In genomic region chr1:200896571-200897187, GRCh38 we compare ENCODE assay signal across 12 cellular contexts. TPM values are rescaled to one million over a fixed set of nuclear protein-coding genes. Genes with fewer than 3 reads are reported as not detected.
DNase-seq lines count a peak whose midpoint lies in the region; ATAC-seq, FAIRE-seq and TF ChIP-seq lines count a peak whose summit lies in the region.
"Had no signal": no experiment of that assay in that cellular context is flagged by ENCODE, and none has a peak within 500 bp of the region (broad histone marks: within the 10 kb centered on the region; RNA-seq: fewer than 3 reads in every experiment).

No MANE protein-coding gene starts in this region.

- H3K27me3 Mint-ChIP-seq in glutamatergic neuron (ENCODE audit: unreplicated experiment): no peaks in the 10 kb centered on the region

- TF ChIP-seq POLR2A in HepG2 (IDR thresholded peaks at IDR 0.05; ENCODE audit: insufficient read depth in 1 of 2, low read depth in 2 of 2, low read length in 2 of 2): peak in 1 of 2 experiments; percentile 62; a peak in 2 of 4 replicates
- TF ChIP-seq POLR2A in vagina (IDR thresholded peaks at IDR 0.05): no peak

- POLR2A ChIA-PET in HepG2 (lab: Yijun Ruan, JAX): interaction anchor here (0.6 to 4.6 kb wide), 14 partner anchors 9 to 595 kb away, joined by 3 to 129 read pairs (median 4); partner anchors contain the start of gene DDX59

- DNase-seq in Right ventricle myocardium superior (no peak), Right ventricle myocardium inferior (ENCODE audit: missing footprints) (no peak), amniotic epithelial cell (ENCODE audit: low read depth) (peak; percentile 84), HepG2 (ENCODE audit: low spot score) (peak; percentile 93), vagina (ENCODE audit: extremely low spot score in 2 of 2) (no peak), glutamatergic neuron (no peak), NCI-H526 treated with DMSO at 0.1 percent for 48 hours (lab: John Stamatoyannopoulos, UW) (no peak)
- DNase-seq: NCI-H1694; stimulated activated naive B cell treated with anti-CD40 and anti-IgM and Interleukin-4, amounts not matched to agents 10 μg/mL and 1 μg/mL and 100 μg/mL, for 72 hours had no signal

- CTCF ChIA-PET in HepG2 (lab: Yijun Ruan, JAX; ENCODE audit: low intra/inter-chr PET ratio, low total read pairs): no interaction called here

- no peak overlapping the region for H2AFZ ChIP-seq in HepG2 (ENCODE audit: low read length)

- H3K36me3 ChIP-seq in HepG2 (replicated peaks in 1 of 2; ENCODE audit: control insufficient read depth in 1 of 2, insufficient read depth in 2 of 2, low read length in 2 of 2) (peaks cover 6 to 16% of the 10 kb centered on the region in 2 experiments; a peak in 4 of 5 replicates), vagina (no peaks in the 10 kb centered on the region)

- in situ Hi-C loops in HepG2 (cut with HindIII; ENCODE audit: extremely low pct_ligation_motif_present, low pct_unique_long_range_greater_than_20kb): no loop called here

- no peaks in the 10 kb centered on the region for H4K20me1 ChIP-seq in HepG2 (ENCODE audit: insufficient read depth, low read length)

- H3K4me1 ChIP-seq in HepG2 (ENCODE audit: insufficient read depth, low read length) (peaks cover 87% of the 10 kb centered on the region), vagina (peaks cover 28% of the 10 kb centered on the region)

- H3K79me2 ChIP-seq in HepG2 (ENCODE audit: insufficient read depth, low read length): peaks cover 19% of the 10 kb centered on the region

- H3K9me3 ChIP-seq in HepG2 (ENCODE audit: low read length): no peaks in the 10 kb centered on the region
- H3K9me3 ChIP-seq in vagina: no peaks in the 10 kb centered on the region

- intact Hi-C loops in Right ventricle myocardium superior (cut with DNase I) (no loop called here), Right ventricle myocardium inferior (cut with DNase I) (no loop called here), HepG2 (cut with micrococcal nuclease; ENCODE audit: unreplicated experiment) (loop anchor here (10.0 kb wide), 1 partner anchor 218 kb away; the partner anchor contains the start of gene CACNA1S), vagina (cut with DNase I) (no loop called here)

- no peak overlapping the region for H3K4me3 Mint-ChIP-seq in glutamatergic neuron (ENCODE audit: unreplicated experiment)
- H3K4me3 Mint-ChIP-seq: activated naive CD4-positive, alpha-beta T cell treated with anti-CD3 and anti-CD28 coated beads, Interleukin-2, amount 50 U/mL, for 24 hours; stimulated activated naive B cell treated with anti-CD40 and anti-IgM and Interleukin-4, amounts not matched to agents 10 μg/mL and 1 μg/mL and 100 μg/mL, for 72 hours had no signal

- no peaks in the 10 kb centered on the region for H3K36me3 Mint-ChIP-seq in glutamatergic neuron (ENCODE audit: unreplicated experiment)
- H3K36me3 Mint-ChIP-seq: activated naive CD4-positive, alpha-beta T cell treated with anti-CD3 and anti-CD28 coated beads, Interleukin-2, amount 50 U/mL, for 24 hours; stimulated activated naive B cell treated with anti-CD40 and anti-IgM and Interleukin-4, amounts not matched to agents 10 μg/mL and 1 μg/mL and 100 μg/mL, for 72 hours had no signal

- H3K9me3 Mint-ChIP-seq in glutamatergic neuron (ENCODE audit: unreplicated experiment): peaks cover 4% of the 10 kb centered on the region
- H3K9me3 Mint-ChIP-seq: activated naive CD4-positive, alpha-beta T cell treated with anti-CD3 and anti-CD28 coated beads, Interleukin-2, amount 50 U/mL, for 24 hours; stimulated activated naive B cell treated with anti-CD40 and anti-IgM and Interleukin-4, amounts not matched to agents 10 μg/mL and 1 μg/mL and 100 μg/mL, for 72 hours had no signal

- H3K4me2 ChIP-seq in HepG2 (ENCODE audit: low read depth, low read length): peak overlapping the region; percentile 87

- BruUV-seq in HepG2 (replicated peaks; lab: Mats Ljungman, UMichigan): no TSS peak

- peak overlapping the region; percentile 48 for H3K9ac ChIP-seq in HepG2 (ENCODE audit: insufficient read depth, low read depth, low read length)

- peak overlapping the region; percentile 79 for H3K27ac ChIP-seq in HepG2 (ENCODE audit: extremely low read length, insufficient read depth, low read length)
- peak overlapping the region; percentile 72 for H3K27ac ChIP-seq in vagina

- TF ChIP-seq RAD21 in HepG2 (CRISPR knock-in tag; IDR thresholded peaks at IDR 0.05): no peak

- H3K4me1 Mint-ChIP-seq in glutamatergic neuron (ENCODE audit: low read depth, unreplicated experiment): peaks cover 14% of the 10 kb centered on the region

- peak; percentile 27 for ATAC-seq in Right ventricle myocardium superior (ENCODE audit: poor library complexity)
- no peak for ATAC-seq in Right ventricle myocardium inferior
- peak; percentile 46 for ATAC-seq in HepG2
- no peak for ATAC-seq in HG02981 (IDR thresholded peaks at IDR 0.05; ENCODE audit: unreplicated experiment)

- TF ChIP-seq CTCF in HepG2 (CRISPR knock-in tag; IDR thresholded peaks at IDR 0.05) (no peak), vagina (IDR thresholded peaks at IDR 0.05) (no peak), glutamatergic neuron (IDR thresholded peaks at IDR 0.05; ENCODE audit: partially characterized antibody, unreplicated experiment) (no peak)

- TF ChIP-seq EP300 in HepG2 (IDR thresholded peaks at IDR 0.05; ENCODE audit: low read depth in 2 of 2, low read length in 2 of 2): peak; percentile 57 to 85; a peak in 3 of 4 replicates
- peak; percentile 91; the same call in 1 of the 2 replicates for TF ChIP-seq EP300 in HepG2 (CRISPR knock-in tag; IDR thresholded peaks at IDR 0.05; ENCODE audit: borderline replicate concordance)

- H3K27ac Mint-ChIP-seq in glutamatergic neuron (ENCODE audit: unreplicated experiment): no peak overlapping the region
- H3K27ac Mint-ChIP-seq: activated naive CD4-positive, alpha-beta T cell treated with anti-CD3 and anti-CD28 coated beads, Interleukin-2, amount 50 U/mL, for 24 hours; stimulated activated naive B cell treated with anti-CD40 and anti-IgM and Interleukin-4, amounts not matched to agents 10 μg/mL and 1 μg/mL and 100 μg/mL, for 72 hours had no signal

- H3K27me3 ChIP-seq in HepG2 (ENCODE audit: control insufficient read depth in 1 of 2, insufficient read depth in 2 of 2, low read length in 2 of 2) (no peaks in the 10 kb centered on the region), vagina (no peaks in the 10 kb centered on the region)

- H3K4me3 ChIP-seq in HepG2 (replicated peaks in 1 of 3; ENCODE audit: insufficient read depth in 1 of 3, low read depth in 2 of 3, low read length in 3 of 3) (peak overlapping the region; percentile 15 to 76 (median 61); a peak in 5 of 6 replicates), vagina (peak overlapping the region in 1 of 2 donors; percentile 49)

- 4% methylated on average over 5 of the region's 10 CpGs for WGBS in HepG2 (ENCODE audit: low lambda C conversion rate)

- peak; percentile 95 for FAIRE-seq in HepG2 (lab: Jason Lieb, UNC)

RNA-seq across cellular contexts. Expression of gene INAVA, which starts 2.0 kb away (rescaled TPM):
- total RNA-seq in Right ventricle myocardium superior (not detected), Right ventricle myocardium inferior (not detected), HepG2 (2016; rRNA removed; fragmentation: Illumina TruSeq; extraction: Trizol) (11.7 and 13.5 TPM in 2 replicates), vagina (42.2 TPM), glutamatergic neuron (ENCODE audit: unreplicated experiment) (2.4 TPM)
- 3.1 and 3.9 TPM in 2 replicates for total RNA-seq in HepG2 (2016; cell fraction: cytosol; rRNA removed; fragmentation: Illumina TruSeq; extraction: Trizol; ENCODE audit: low read depth)
- 10.6 and 11.8 TPM in 2 replicates for total RNA-seq in HepG2 (2016; cell fraction: insoluble cytoplasmic fraction; rRNA removed; fragmentation: Illumina TruSeq; extraction: Trizol)
- 8.9 and 10.3 TPM in 2 replicates for total RNA-seq in HepG2 (2016; cell fraction: membrane; rRNA removed; fragmentation: Illumina TruSeq; extraction: Trizol)
- total RNA-seq in HepG2 (2016; cell fraction: nucleus; rRNA removed; fragmentation: Illumina TruSeq; extraction: Trizol): 11.6 and 14.2 TPM in 2 replicates
- polyA plus RNA-seq in HepG2 (2011; rRNA removed): 6.0 and 6.4 TPM in 2 replicates
- polyA plus RNA-seq in HepG2 (2011; cell fraction: cytosol; rRNA removed): 3.9 and 5.0 TPM in 2 replicates
- 18.1 and 23.0 TPM in 2 replicates for polyA plus RNA-seq in HepG2 (2011; cell fraction: nucleus; rRNA removed)
- 3.4 and 3.6 TPM in 2 replicates for polyA plus RNA-seq in HepG2 (2012)
- 1.4 and 1.5 TPM in 2 replicates for polyA plus RNA-seq in HepG2 (2016; cell fraction: cytosol; fragmentation: Illumina TruSeq; extraction: Trizol; ENCODE audit: low read depth)
- polyA plus RNA-seq in HepG2 (2016; cell fraction: insoluble cytoplasmic fraction; fragmentation: Illumina TruSeq; extraction: Trizol; ENCODE audit: low read depth): 10.3 and 14.8 TPM in 2 replicates
- polyA plus RNA-seq in HepG2 (2016; cell fraction: membrane; fragmentation: Illumina TruSeq; extraction: Trizol; ENCODE audit: low read depth): 4.6 and 5.4 TPM in 2 replicates
- 28.3 and 29.7 TPM in 2 replicates for polyA plus RNA-seq in HepG2 (2016; cell fraction: nucleus; fragmentation: Illumina TruSeq; extraction: Trizol; ENCODE audit: insufficient read depth, low read depth)
- 0.42 and 11.2 TPM in 2 replicates for polyA minus RNA-seq in HepG2 (2011; rRNA and poly(A)+ RNA removed; ENCODE audit: low replicate concordance)
- 4.3 and 7.2 TPM in 2 replicates for polyA minus RNA-seq in HepG2 (2011; cell fraction: cytosol; rRNA and poly(A)+ RNA removed)
- 6.0 and 7.9 TPM in 2 replicates for polyA minus RNA-seq in HepG2 (2011; cell fraction: nucleus; rRNA and poly(A)+ RNA removed)
- total RNA-seq: fibroblast of lung had no signal

RNA-seq across cellular contexts. Expression of gene GPR25, which starts 23.9 kb away (rescaled TPM):
- total RNA-seq in Right ventricle myocardium superior (not detected), Right ventricle myocardium inferior (not detected), HepG2 (2016; rRNA removed; fragmentation: Illumina TruSeq; extraction: Trizol) (not detected in 2 replicates), vagina (5.9 TPM), glutamatergic neuron (ENCODE audit: unreplicated experiment) (not detected)
- total RNA-seq in HepG2 (2016; cell fraction: cytosol; rRNA removed; fragmentation: Illumina TruSeq; extraction: Trizol; ENCODE audit: low read depth): not detected in 2 replicates
- total RNA-seq in HepG2 (2016; cell fraction: insoluble cytoplasmic fraction; rRNA removed; fragmentation: Illumina TruSeq; extraction: Trizol): not detected in 2 replicates
- not detected in 2 replicates for total RNA-seq in HepG2 (2016; cell fraction: membrane; rRNA removed; fragmentation: Illumina TruSeq; extraction: Trizol)
- not detected in 2 replicates for total RNA-seq in HepG2 (2016; cell fraction: nucleus; rRNA removed; fragmentation: Illumina TruSeq; extraction: Trizol)
- not detected in 2 replicates for polyA plus RNA-seq in HepG2 (2011; rRNA removed)
- not detected in 2 replicates for polyA plus RNA-seq in HepG2 (2011; cell fraction: cytosol; rRNA removed)
- polyA plus RNA-seq in HepG2 (2011; cell fraction: nucleus; rRNA removed): 0.14 TPM in 1 of 2 replicates, not detected in the other
- polyA plus RNA-seq in HepG2 (2012): not detected in 2 replicates
- polyA plus RNA-seq in HepG2 (2016; cell fraction: cytosol; fragmentation: Illumina TruSeq; extraction: Trizol; ENCODE audit: low read depth): not detected in 2 replicates
- polyA plus RNA-seq in HepG2 (2016; cell fraction: insoluble cytoplasmic fraction; fragmentation: Illumina TruSeq; extraction: Trizol; ENCODE audit: low read depth): not detected in 2 replicates
- polyA plus RNA-seq in HepG2 (2016; cell fraction: membrane; fragmentation: Illumina TruSeq; extraction: Trizol; ENCODE audit: low read depth): not detected in 2 replicates
- polyA plus RNA-seq in HepG2 (2016; cell fraction: nucleus; fragmentation: Illumina TruSeq; extraction: Trizol; ENCODE audit: insufficient read depth, low read depth): not detected in 2 replicates
- polyA minus RNA-seq in HepG2 (2011; rRNA and poly(A)+ RNA removed; ENCODE audit: low replicate concordance): not detected in 2 replicates
- polyA minus RNA-seq in HepG2 (2011; cell fraction: cytosol; rRNA and poly(A)+ RNA removed): not detected in 2 replicates
- not detected in 2 replicates for polyA minus RNA-seq in HepG2 (2011; cell fraction: nucleus; rRNA and poly(A)+ RNA removed)
- total RNA-seq: fibroblast of lung had no signal
- polyA plus RNA-seq: fibroblast of lung had no signal

Comparison
In these comparisons a context has a peak if more than half of its experiments do, and no peak if none do; other contexts are left out.
1. ATAC-seq: peak in Right ventricle myocardium superior (single experiment) and HepG2 (single experiment); none in Right ventricle myocardium inferior (single experiment) and HG02981 (single experiment).
2. DNase-seq: peak in amniotic epithelial cell (single experiment) and HepG2 (single experiment); none in Right ventricle myocardium superior (single experiment), Right ventricle myocardium inferior (single experiment), vagina (0 of 2), glutamatergic neuron (single experiment) and NCI-H526 treated with DMSO at 0.1 percent for 48 hours (single experiment).